19 cellular contexts compared by ENCODE assay signal in the genomic region with DNA sequence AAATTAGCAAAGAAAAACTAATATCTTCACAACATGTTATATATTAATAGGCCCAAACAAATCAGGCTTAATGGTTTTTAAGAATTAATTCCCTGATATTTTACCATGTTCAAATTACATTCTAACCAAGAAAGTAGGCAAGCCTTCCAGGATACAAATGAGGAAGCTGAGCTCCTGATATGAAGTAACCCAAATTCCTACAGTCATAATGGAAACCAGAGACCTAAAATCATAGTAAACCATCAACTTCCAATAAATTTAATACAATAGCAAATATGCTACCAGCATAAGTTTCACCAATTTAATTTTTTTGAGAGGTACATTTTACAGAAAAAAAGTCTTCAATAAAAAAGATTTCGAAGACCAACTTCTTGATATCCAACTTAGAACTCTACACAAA. TPM values are rescaled to one million over a fixed set of nuclear protein-coding genes. Genes with fewer than 3 reads are reported as not detected.
DNase-seq lines count a peak whose midpoint lies in the region; ATAC-seq and TF ChIP-seq lines count a peak whose summit lies in the region.
"Had no signal": no experiment of that assay in that cellular context is flagged by ENCODE, and none has a peak within 500 bp of the region (broad histone marks: within the 10 kb centered on the region; RNA-seq: fewer than 3 reads in every experiment).

No MANE protein-coding gene starts in this region.

- intact Hi-C loops in left ventricle myocardium inferior (cut with micrococcal nuclease) (no loop called here), right cardiac atrium (cut with DNase I) (no loop called here)

- no peak overlapping the region for H3K4me2 ChIP-seq in Karpas-422 (ENCODE audit: low read depth, low read length, poor library complexity, severe bottlenecking)

- H4K20me1 ChIP-seq in Karpas-422 (ENCODE audit: insufficient read depth, low read depth, low read length), result no peaks in the 10 kb centered on the region

- peaks cover 15% of the 10 kb centered on the region for H3K4me1 Mint-ChIP-seq in activated naive CD4-positive, alpha-beta T cell treated with anti-CD3 and anti-CD28 coated beads, Interleukin-2, amount 10 ng/mL, durations not matched to agents 7 days and 5 days

- in situ Hi-C loops in astrocyte of the cerebellum (cut with HindIII; ENCODE audit: low sequenced_read_pairs), result loop anchor here (5.0 kb wide), 1 partner anchor 85 kb away; no protein-coding TSS in a partner anchor

- H3K9me3 Mint-ChIP-seq in activated naive CD4-positive, alpha-beta T cell treated with anti-CD3 and anti-CD28 coated beads, Interleukin-2, amount 10 ng/mL, durations not matched to agents 7 days and 5 days, result no peaks in the 10 kb centered on the region
- H3K9me3 Mint-ChIP-seq: activated B cell treated with CpG ODN at 0.5 μM for 24 hours; CD8-positive, alpha-beta T cell; naive thymus-derived CD8-positive, alpha-beta T cell; stimulated activated memory B cell treated with anti-CD40 and anti-IgM and Interleukin-4, amounts not matched to agents 10 μg/mL and 1 μg/mL and 100 μg/mL, for 72 hours had no signal

- H3K4me3 Mint-ChIP-seq in activated naive CD4-positive, alpha-beta T cell treated with anti-CD3 and anti-CD28 coated beads, Interleukin-2, amount 10 ng/mL, durations not matched to agents 7 days and 5 days, result no peak overlapping the region
- H3K4me3 Mint-ChIP-seq: activated B cell treated with CpG ODN at 0.5 μM for 24 hours; CD8-positive, alpha-beta T cell; naive thymus-derived CD8-positive, alpha-beta T cell; stimulated activated memory B cell treated with anti-CD40 and anti-IgM and Interleukin-4, amounts not matched to agents 10 μg/mL and 1 μg/mL and 100 μg/mL, for 72 hours; T-helper 17 cell had no signal

- CTCF ChIA-PET in activated naive CD4-positive, alpha-beta T cell treated with anti-CD3 and anti-CD28 coated beads, Interleukin-2, amount 10 ng/mL, durations not matched to agents 7 days and 5 days (lab: Charles Lee), result no interaction called here

- H3K4me3 ChIP-seq in left ventricle myocardium inferior, result peak overlapping the region; percentile 2
- no peak overlapping the region for H3K4me3 ChIP-seq in right cardiac atrium (ENCODE audit: low read length)
- H3K4me3 ChIP-seq in astrocyte of the cerebellum (ENCODE audit: low read depth, low read length), result peak overlapping the region; percentile 95
- peak overlapping the region; percentile 12 to 19 for H3K4me3 ChIP-seq in foreskin fibroblast (ENCODE audit: low read depth in 1 of 2, low read length in 2 of 2)
- no peak overlapping the region for H3K4me3 ChIP-seq in Karpas-422 (ENCODE audit: low read length)
- H3K4me3 ChIP-seq: upper lobe of left lung had no signal

- H3K36me3 ChIP-seq in left ventricle myocardium inferior (no peaks in the 10 kb centered on the region), Karpas-422 (ENCODE audit: insufficient read depth, low read length) (no peaks in the 10 kb centered on the region)
- H3K36me3 ChIP-seq: upper lobe of left lung had no signal

- no peak overlapping the region for H2AFZ ChIP-seq in Karpas-422 (ENCODE audit: low read length)

- H3K9me3 ChIP-seq in left ventricle myocardium inferior (replicated peaks) (no peaks in the 10 kb centered on the region), right cardiac atrium (ENCODE audit: control insufficient read depth, low read length) (no peaks in the 10 kb centered on the region), Karpas-422 (ENCODE audit: low read length) (no peaks in the 10 kb centered on the region)
- H3K9me3 ChIP-seq: upper lobe of left lung had no signal

- no peak for DNase-seq in left ventricle myocardium inferior
- DNase-seq in right cardiac atrium, result no peak
- DNase-seq in astrocyte of the cerebellum (ENCODE audit: low read depth), result no peak
- no peak for DNase-seq in foreskin fibroblast
- no peak for DNase-seq in Karpas-422
- DNase-seq in activated naive CD4-positive, alpha-beta T cell treated with anti-CD3 and anti-CD28 coated beads, Interleukin-2, amount 10 ng/mL, durations not matched to agents 7 days and 5 days, result no peak
- DNase-seq in stimulated activated naive CD4-positive, alpha-beta T cell treated with Interleukin-2 at 50 U/mL for 16 hours (lab: John Stamatoyannopoulos, UW), result no peak
- DNase-seq: activated B cell treated with CpG ODN at 0.5 μM for 24 hours; CD8-positive, alpha-beta T cell; DMS79 treated with DMSO at 0.1 percent for 48 hours; naive thymus-derived CD8-positive, alpha-beta T cell; NCI-H187; NCI-H446; SHP77; T-helper 17 cell; upper lobe of left lung had no signal

- ATAC-seq in right cardiac atrium (no peak), HG03520 (IDR thresholded peaks at IDR 0.05; ENCODE audit: unreplicated experiment) (no peak)
- ATAC-seq: CD8-positive, alpha-beta T cell; naive thymus-derived CD8-positive, alpha-beta T cell; stimulated activated memory B cell treated with anti-CD40 and anti-IgM and Interleukin-4, amounts not matched to agents 10 μg/mL and 1 μg/mL and 100 μg/mL, for 72 hours; T-helper 17 cell had no signal

- 37% methylated on average over 1 of the region's 1 CpG for WGBS in right cardiac atrium

- H3K27ac ChIP-seq in left ventricle myocardium inferior (replicated peaks), result no peak overlapping the region
- no peak overlapping the region for H3K27ac ChIP-seq in right cardiac atrium (ENCODE audit: low read length)
- no peak overlapping the region for H3K27ac ChIP-seq in Karpas-422 (ENCODE audit: low read length)
- H3K27ac ChIP-seq: upper lobe of left lung had no signal

- no peaks in the 10 kb centered on the region for H3K36me3 Mint-ChIP-seq in activated naive CD4-positive, alpha-beta T cell treated with anti-CD3 and anti-CD28 coated beads, Interleukin-2, amount 10 ng/mL, durations not matched to agents 7 days and 5 days
- H3K36me3 Mint-ChIP-seq: naive thymus-derived CD8-positive, alpha-beta T cell; stimulated activated memory B cell treated with anti-CD40 and anti-IgM and Interleukin-4, amounts not matched to agents 10 μg/mL and 1 μg/mL and 100 μg/mL, for 72 hours had no signal

- no peaks in the 10 kb centered on the region for H3K79me2 ChIP-seq in Karpas-422 (ENCODE audit: low read length)

- TF ChIP-seq CTCF in left ventricle myocardium inferior (IDR thresholded peaks at IDR 0.05; ENCODE audit: borderline replicate concordance), result no peak
- no peak for TF ChIP-seq CTCF in astrocyte of the cerebellum (IDR thresholded peaks at IDR 0.05; ENCODE audit: low read depth, low read length, missing control alignments)
- TF ChIP-seq CTCF in foreskin fibroblast (IDR thresholded peaks at IDR 0.05; ENCODE audit: low read depth, low read length), result no peak

- no peak overlapping the region for H3K9ac ChIP-seq in Karpas-422 (ENCODE audit: low read length)

- H3K27me3 ChIP-seq in left ventricle myocardium inferior (ENCODE audit: low read depth), result no peaks in the 10 kb centered on the region
- H3K27me3 ChIP-seq in right cardiac atrium (ENCODE audit: control insufficient read depth, insufficient read depth), result no peaks in the 10 kb centered on the region
- H3K27me3 ChIP-seq in Karpas-422 (ENCODE audit: low read length), result no peaks in the 10 kb centered on the region
- H3K27me3 ChIP-seq: upper lobe of left lung had no signal

- peaks cover 17% of the 10 kb centered on the region for H3K27me3 Mint-ChIP-seq in activated naive CD4-positive, alpha-beta T cell treated with anti-CD3 and anti-CD28 coated beads, Interleukin-2, amount 10 ng/mL, durations not matched to agents 7 days and 5 days
- H3K27me3 Mint-ChIP-seq: progenitor cell of endocrine pancreas had no signal

- no peak overlapping the region for H3K27ac Mint-ChIP-seq in activated naive CD4-positive, alpha-beta T cell treated with anti-CD3 and anti-CD28 coated beads, Interleukin-2, amount 10 ng/mL, durations not matched to agents 7 days and 5 days
- H3K27ac Mint-ChIP-seq: activated B cell treated with CpG ODN at 0.5 μM for 24 hours; CD8-positive, alpha-beta T cell; naive thymus-derived CD8-positive, alpha-beta T cell; progenitor cell of endocrine pancreas; stimulated activated memory B cell treated with anti-CD40 and anti-IgM and Interleukin-4, amounts not matched to agents 10 μg/mL and 1 μg/mL and 100 μg/mL, for 72 hours; T-helper 17 cell had no signal

- no peaks in the 10 kb centered on the region for H3K9me2 ChIP-seq in Karpas-422 (replicated peaks; ENCODE audit: insufficient read depth, low read length)

- H3K4me1 ChIP-seq in left ventricle myocardium inferior (peaks cover 89% of the 10 kb centered on the region), right cardiac atrium (ENCODE audit: control insufficient read depth, insufficient read depth, low read length) (peaks cover 6% of the 10 kb centered on the region), Karpas-422 (ENCODE audit: low read length) (peaks cover 10% of the 10 kb centered on the region)

RNA-seq across cellular contexts. Expression of gene DCBLD2, which starts 3.8 kb away (rescaled TPM):
- total RNA-seq in left ventricle myocardium inferior, result 33.7 TPM
- 10 to 100 TPM; 34.5 to 40.4 (median 36.5) TPM for total RNA-seq in right cardiac atrium
- polyA plus RNA-seq in right cardiac atrium, result 13.6 TPM
- 0.18 and 0.22 TPM in 2 replicates for total RNA-seq in Karpas-422 (2014; rRNA removed; shearing (Covaris generic); ENCODE audit: low replicate concordance)

Comparison
In these comparisons a context has a peak if more than half of its experiments do, and no peak if none do; other contexts are left out.
1. H3K4me3 ChIP-seq: peak in left ventricle myocardium inferior (single experiment), astrocyte of the cerebellum (single experiment) and foreskin fibroblast (2 of 2); none in right cardiac atrium (single experiment) and Karpas-422 (single experiment).
2. RNA of gene DCBLD2, which starts 3.8 kb away (total RNA-seq): 34.5 to 40.4 TPM in right cardiac atrium and 33.7 TPM in left ventricle myocardium inferior (single experiment); 0.18 to 0.22 TPM in Karpas-422; every median in the first group is over 10 times any median in the second.